In genomic region chr11:83948205-83948604, GRCh38 we compare ENCODE assay signal across 30 cellular contexts.
"Had no signal": no experiment of that assay in that cellular context is flagged by ENCODE, and none has a peak within 500 bp of the region (broad histone marks: within the 10 kb centered on the region; RNA-seq: fewer than 3 reads in every experiment).

No MANE protein-coding gene starts in this region.

- H3K4me3 Mint-ChIP-seq: activated CD4-positive, alpha-beta T cell treated with anti-CD3 and anti-CD28 coated beads, Interleukin-2, amount 10 ng/mL, durations not matched to agents 24 days and 14 days; activated CD8-positive, alpha-beta T cell treated with anti-CD3 and anti-CD28 coated beads for 36 hours; activated naive CD4-positive, alpha-beta T cell treated with anti-CD3 and anti-CD28 coated beads, Interleukin-2, amount 50 U/mL, for 24 hours; activated naive CD8-positive, alpha-beta T cell treated with anti-CD3 and anti-CD28 coated beads, Interleukin-2, amount 10 ng/mL, durations not matched to agents 7 days and 5 days; activated T-cell treated with anti-CD3 and anti-CD28 coated beads, Interleukin-2, amount 50 U/mL, for 72 hours; activated T-helper 17 cell treated with anti-CD3 and anti-CD28 coated beads, Interleukin-2, amount 50 U/mL, for 72 hours; central memory CD8-positive, alpha-beta T cell had no signal

- H3K27me3 Mint-ChIP-seq: activated CD4-positive, alpha-beta T cell treated with anti-CD3 and anti-CD28 coated beads, Interleukin-2, amount 10 ng/mL, durations not matched to agents 24 days and 14 days; activated CD8-positive, alpha-beta T cell treated with anti-CD3 and anti-CD28 coated beads for 36 hours; activated naive CD4-positive, alpha-beta T cell treated with anti-CD3 and anti-CD28 coated beads, Interleukin-2, amount 50 U/mL, for 24 hours; activated naive CD8-positive, alpha-beta T cell treated with anti-CD3 and anti-CD28 coated beads, Interleukin-2, amount 10 ng/mL, durations not matched to agents 7 days and 5 days; activated T-helper 17 cell treated with anti-CD3 and anti-CD28 coated beads, Interleukin-2, amount 50 U/mL, for 72 hours; central memory CD8-positive, alpha-beta T cell had no signal

- H3K4me3 ChIP-seq: ascending aorta, cardiac muscle cell, PC-9 had no signal

- H3K9me3 Mint-ChIP-seq: activated CD4-positive, alpha-beta T cell treated with anti-CD3 and anti-CD28 coated beads, Interleukin-2, amount 10 ng/mL, durations not matched to agents 24 days and 14 days; activated T-helper 17 cell treated with anti-CD3 and anti-CD28 coated beads, Interleukin-2, amount 50 U/mL, for 72 hours had no signal

- H3K36me3 ChIP-seq: ascending aorta, cardiac muscle cell, WERI-Rb-1 had no signal

- H3K27ac Mint-ChIP-seq: activated CD4-positive, alpha-beta T cell treated with anti-CD3 and anti-CD28 coated beads, Interleukin-2, amount 10 ng/mL, durations not matched to agents 24 days and 14 days; activated CD8-positive, alpha-beta T cell treated with anti-CD3 and anti-CD28 coated beads for 36 hours; activated naive CD4-positive, alpha-beta T cell treated with anti-CD3 and anti-CD28 coated beads, Interleukin-2, amount 50 U/mL, for 24 hours; activated naive CD8-positive, alpha-beta T cell treated with anti-CD3 and anti-CD28 coated beads, Interleukin-2, amount 10 ng/mL, durations not matched to agents 7 days and 5 days; activated T-cell treated with anti-CD3 and anti-CD28 coated beads, Interleukin-2, amount 50 U/mL, for 72 hours; activated T-helper 17 cell treated with anti-CD3 and anti-CD28 coated beads, Interleukin-2, amount 50 U/mL, for 72 hours had no signal

- H3K4me1 ChIP-seq: ascending aorta had no signal

- H3K36me3 Mint-ChIP-seq: activated naive CD4-positive, alpha-beta T cell treated with anti-CD3 and anti-CD28 coated beads, Interleukin-2, amount 50 U/mL, for 24 hours; activated naive CD8-positive, alpha-beta T cell treated with anti-CD3 and anti-CD28 coated beads, Interleukin-2, amount 10 ng/mL, durations not matched to agents 7 days and 5 days had no signal

- H3K27ac ChIP-seq: ascending aorta, cardiac muscle cell, PC-9, RWPE1, WERI-Rb-1 had no signal

- H3K27me3 ChIP-seq: ascending aorta, cardiac muscle cell had no signal

- H3K4me1 Mint-ChIP-seq: activated CD4-positive, alpha-beta T cell treated with anti-CD3 and anti-CD28 coated beads, Interleukin-2, amount 10 ng/mL, durations not matched to agents 24 days and 14 days; activated naive CD4-positive, alpha-beta T cell treated with anti-CD3 and anti-CD28 coated beads, Interleukin-2, amount 50 U/mL, for 24 hours; activated naive CD8-positive, alpha-beta T cell treated with anti-CD3 and anti-CD28 coated beads, Interleukin-2, amount 10 ng/mL, durations not matched to agents 7 days and 5 days; activated T-helper 17 cell treated with anti-CD3 and anti-CD28 coated beads, Interleukin-2, amount 50 U/mL, for 72 hours; central memory CD8-positive, alpha-beta T cell had no signal

- H3K9me3 ChIP-seq: ascending aorta had no signal

- H3K4me2 ChIP-seq: PC-9 had no signal

- H2AFZ ChIP-seq: PC-9 had no signal

- DNase-seq: activated CD4-positive, alpha-beta T cell treated with anti-CD3 and anti-CD28 coated beads, Interleukin-2, amount 10 ng/mL, durations not matched to agents 24 days and 14 days; activated CD4-positive, alpha-beta T cell treated with anti-CD3 and anti-CD28 coated beads, Interleukin-2, amount 50 U/mL, for 4 hours; activated CD8-positive, alpha-beta T cell treated with anti-CD3 and anti-CD28 coated beads for 36 hours; activated effector memory CD4-positive, alpha-beta T cell treated with anti-CD3 and anti-CD28 coated beads, Interleukin-2, amount 50 U/mL, for 16 hours; activated naive CD4-positive, alpha-beta T cell treated with Interleukin-2 at 50 U/mL for 16 hours; activated naive CD8-positive, alpha-beta T cell treated with anti-CD3 and anti-CD28 coated beads, Interleukin-2, amount 10 ng/mL, durations not matched to agents 7 days and 5 days; activated T-cell treated with anti-CD3 and anti-CD28 coated beads, Interleukin-2, amount 50 U/mL, for 1 hour; activated T-cell treated with anti-CD3 and anti-CD28 coated beads, Interleukin-2, amount 50 U/mL, for 72 hours; amygdala; NCI-H1105; NCI-H1417 treated with DMSO at 0.1 percent for 48 hours; NCI-H187 treated with DMSO at 0.1 percent for 48 hours; NCI-H2171 treated with DMSO at 0.1 percent for 48 hours; NCI-H345; NCI-H510A; NCI-H526; NK-92 treated with Interleukin-12 subunit alpha and Interleukin-12 subunit beta, amount 100 ng/mL, for 24 hours; PC-9; SIG-M5; SW 1271; T-helper 1 cell; T-helper 2 cell; T-helper 9 cell; WERI-Rb-1 had no signal
